ENCODE assay signal across 29 cellular contexts in the genomic region with DNA sequence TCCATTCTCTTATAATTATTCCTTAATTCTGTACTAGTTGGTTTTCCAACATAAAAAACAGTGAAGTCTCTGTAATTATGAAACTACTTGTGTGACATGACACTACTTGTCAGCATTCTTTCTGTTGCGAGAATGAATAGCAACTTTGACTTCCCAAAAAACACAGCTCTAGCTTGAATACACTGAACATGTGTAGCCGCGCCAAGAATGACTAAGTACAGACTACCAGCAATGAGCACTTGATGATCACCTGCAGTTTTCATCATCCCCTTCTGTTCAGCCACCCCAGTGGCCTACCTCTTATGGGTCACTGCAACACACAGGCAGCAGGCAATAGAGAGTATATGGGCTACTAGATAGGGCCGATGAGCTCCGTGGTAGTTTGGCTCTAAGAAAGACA.
DNase-seq lines count a peak whose midpoint lies in the region; ATAC-seq, FAIRE-seq and TF ChIP-seq lines count a peak whose summit lies in the region.
"Had no signal": no experiment of that assay in that cellular context is flagged by ENCODE, and none has a peak within 500 bp of the region (broad histone marks: within the 10 kb centered on the region; RNA-seq: fewer than 3 reads in every experiment).

No MANE protein-coding gene starts in this region.

- TF ChIP-seq EP300 in HepG2 (IDR thresholded peaks at IDR 0.05; ENCODE audit: low read depth in 2 of 2, low read length in 2 of 2), result no peak
- no peak for TF ChIP-seq EP300 in HepG2 (CRISPR knock-in tag; IDR thresholded peaks at IDR 0.05; ENCODE audit: borderline replicate concordance)

- H3K9ac ChIP-seq in HepG2 (ENCODE audit: insufficient read depth, low read depth, low read length), result no peak overlapping the region
- H3K9ac ChIP-seq: GM23248 had no signal

- H3K4me3 Mint-ChIP-seq in MCF 10A (ENCODE audit: unreplicated experiment), result no peak overlapping the region
- H3K4me3 Mint-ChIP-seq: activated T-helper 1 cell treated with anti-CD3 and anti-CD28 coated beads, Interleukin-12 subunit alpha, Interleukin-12 subunit beta, Interleukin-2, Interleukin-4 antibody, amounts not matched to agents 30 ng/mL and 10 ng/mL and 1 ng/mL, durations not matched to agents 14 hours and 24 hours and 36 hours; CD4-positive, alpha-beta T cell had no signal

- H3K27me3 ChIP-seq in right lobe of liver, result no peaks in the 10 kb centered on the region
- H3K27me3 ChIP-seq in HepG2 (ENCODE audit: control insufficient read depth in 1 of 2, insufficient read depth in 2 of 2, low read length in 2 of 2), result peaks cover 0 to 3% of the 10 kb centered on the region in 2 experiments; a peak in 1 of 5 replicates
- H3K27me3 ChIP-seq in foreskin keratinocyte, result no peaks in the 10 kb centered on the region
- H3K27me3 ChIP-seq: hepatocyte, sigmoid colon, tibial artery had no signal

- no peaks in the 10 kb centered on the region for H4K20me1 ChIP-seq in HepG2 (ENCODE audit: insufficient read depth, low read length)

- H3K4me2 ChIP-seq in HepG2 (ENCODE audit: low read depth, low read length), result no peak overlapping the region
- H3K4me2 ChIP-seq: A549, hepatocyte had no signal

- CTCF ChIA-PET in HepG2 (lab: Yijun Ruan, JAX; ENCODE audit: low intra/inter-chr PET ratio, low total read pairs) (no interaction called here), MCF 10A (lab: Yijun Ruan, JAX) (interaction anchor here (0.5 to 1.9 kb wide), 9 partner anchors 13 to 397 kb away, joined by 3 to 11 read pairs (median 4); no protein-coding TSS in a partner anchor)

- no peaks in the 10 kb centered on the region for H3K27me3 Mint-ChIP-seq in MCF 10A (ENCODE audit: insufficient read depth, unreplicated experiment)

- H3K27ac ChIP-seq in right lobe of liver, result no peak overlapping the region
- no peak overlapping the region for H3K27ac ChIP-seq in HepG2 (ENCODE audit: extremely low read length, insufficient read depth, low read length)
- peak overlapping the region; percentile 38 for H3K27ac ChIP-seq in foreskin keratinocyte
- H3K27ac ChIP-seq: gastroesophageal sphincter, GM23248, hepatocyte, sigmoid colon, SK-N-MC, tibial artery had no signal

- no peaks in the 10 kb centered on the region for H3K4me1 ChIP-seq in right lobe of liver
- peaks cover 14% of the 10 kb centered on the region for H3K4me1 ChIP-seq in HepG2 (ENCODE audit: insufficient read depth, low read length)
- H3K4me1 ChIP-seq in foreskin keratinocyte, result peaks cover 12% of the 10 kb centered on the region
- H3K4me1 ChIP-seq: gastroesophageal sphincter, sigmoid colon, tibial artery had no signal

- peaks cover 13% of the 10 kb centered on the region for H3K4me1 Mint-ChIP-seq in MCF 10A (ENCODE audit: insufficient read depth, unreplicated experiment)

- intact Hi-C loops in right lobe of liver (cut with DNase I) (loop anchor here in 1 of 2 donors (10.0 kb wide), 1 partner anchor 384 kb away; no protein-coding TSS in a partner anchor), HepG2 (cut with micrococcal nuclease; ENCODE audit: unreplicated experiment) (no loop called here), MCF 10A (cut with micrococcal nuclease) (no loop called here)

- TF ChIP-seq RAD21 in HepG2 (CRISPR knock-in tag; IDR thresholded peaks at IDR 0.05), result no peak

- no peak for DNase-seq in right lobe of liver
- no peak for DNase-seq in HepG2 (ENCODE audit: low spot score)
- peak; percentile 72 for DNase-seq in MCF 10A (ENCODE audit: unreplicated experiment)
- peak; percentile 88 to 95 for DNase-seq in foreskin keratinocyte
- DNase-seq in urothelium cell line (ENCODE audit: low spot score), result no peak
- no peak for DNase-seq in kidney glomerular epithelial cell (lab: John Stamatoyannopoulos, UW)
- DNase-seq: activated CD4-positive, alpha-beta T cell treated with anti-CD3 and anti-CD28 coated beads, Interleukin-2, amount 50 U/mL, for 48 hours; activated naive CD4-positive, alpha-beta T cell treated with Interleukin-2 at 50 U/mL for 16 hours; CD4-positive, alpha-beta T cell; dermis blood vessel endothelial cell; GM23248; mesenchymal stem cell; NCI-H1105 treated with DMSO at 0.1 percent for 48 hours; NCI-H1930; NCI-H2171 treated with DMSO at 0.1 percent for 48 hours; NCI-H510A treated with DMSO at 0.1 percent for 48 hours; sigmoid colon; stimulated activated CD4-positive, alpha-beta T cell treated with anti-CD3 and anti-CD28 coated beads, Interleukin-4, amount 100 ng/mL, for 24 hours; tibial artery had no signal

- ATAC-seq in right lobe of liver (peak in 3 of 4 donors; percentile 34 to 55 (median 53)), HepG2 (no peak), foreskin keratinocyte (peak; percentile 95), HG03025 (IDR thresholded peaks at IDR 0.05; ENCODE audit: low FRiP score, unreplicated experiment) (no peak), GM21528 (IDR thresholded peaks at IDR 0.05; ENCODE audit: low FRiP score, unreplicated experiment) (no peak)
- ATAC-seq: A549, gastroesophageal sphincter, left lobe of liver had no signal

- BruUV-seq in HepG2 (replicated peaks; lab: Mats Ljungman, UMichigan) (no TSS peak), MCF 10A (replicated peaks; lab: Mats Ljungman, UMichigan) (no TSS peak)

- no peaks in the 10 kb centered on the region for H3K9me3 ChIP-seq in right lobe of liver
- no peaks in the 10 kb centered on the region for H3K9me3 ChIP-seq in HepG2 (ENCODE audit: low read length)
- H3K9me3 ChIP-seq: A549, gastroesophageal sphincter, sigmoid colon, tibial artery had no signal

- H3K4me3 ChIP-seq in right lobe of liver (no peak overlapping the region), HepG2 (replicated peaks in 1 of 3; ENCODE audit: insufficient read depth in 1 of 3, low read depth in 2 of 3, low read length in 3 of 3) (no peak overlapping the region)
- H3K4me3 ChIP-seq: A549, gastroesophageal sphincter, GM23248, hepatocyte, sigmoid colon, SK-N-MC, tibial artery had no signal

- 69% methylated on average over 5 of the region's 5 CpGs for WGBS in right lobe of liver (ENCODE audit: insufficient coverage, low coverage, low lambda C conversion rate, missing lambda C conversion rate)
- WGBS in HepG2 (ENCODE audit: low lambda C conversion rate), result 87% methylated on average over 5 of the region's 5 CpGs

- H3K36me3 ChIP-seq in right lobe of liver (no peaks in the 10 kb centered on the region), HepG2 (replicated peaks in 1 of 2; ENCODE audit: control insufficient read depth in 1 of 2, insufficient read depth in 2 of 2, low read length in 2 of 2) (no peaks in the 10 kb centered on the region)
- H3K36me3 ChIP-seq: gastroesophageal sphincter, sigmoid colon, tibial artery had no signal

- no peak overlapping the region for H2AFZ ChIP-seq in HepG2 (ENCODE audit: low read length)
- H2AFZ ChIP-seq: GM23248, hepatocyte had no signal

- no peak for FAIRE-seq in HepG2 (lab: Jason Lieb, UNC)
- FAIRE-seq in urothelium cell line (lab: Jason Lieb, UNC), result peak; percentile 74
- FAIRE-seq: A549, RCC 7860, TTC549 had no signal

- no peaks in the 10 kb centered on the region for H3K9me3 Mint-ChIP-seq in MCF 10A (ENCODE audit: unreplicated experiment)

- in situ Hi-C loops in HepG2 (cut with HindIII; ENCODE audit: extremely low pct_ligation_motif_present, low pct_unique_long_range_greater_than_20kb), result no loop called here

- no peaks in the 10 kb centered on the region for H3K79me2 ChIP-seq in HepG2 (ENCODE audit: insufficient read depth, low read length)
- H3K79me2 ChIP-seq: hepatocyte had no signal

- TF ChIP-seq POLR2A in right lobe of liver (IDR thresholded peaks at IDR 0.05) (no peak), HepG2 (IDR thresholded peaks at IDR 0.05; ENCODE audit: insufficient read depth in 1 of 2, low read depth in 2 of 2, low read length in 2 of 2) (no peak)

- POLR2A ChIA-PET in HepG2 (lab: Yijun Ruan, JAX) (no interaction called here), MCF 10A (lab: Yijun Ruan, JAX) (interaction anchor here (0.6 to 1.8 kb wide), 6 partner anchors 13 to 468 kb away, joined by 3 to 10 read pairs (median 3); a partner anchor contains a TSS)

- H3K36me3 Mint-ChIP-seq in MCF 10A (ENCODE audit: insufficient read depth, unreplicated experiment), result no peaks in the 10 kb centered on the region

- H3K27ac Mint-ChIP-seq in MCF 10A (ENCODE audit: low read depth, unreplicated experiment), result peak overlapping the region; percentile 79
- H3K27ac Mint-ChIP-seq: activated T-helper 1 cell treated with anti-CD3 and anti-CD28 coated beads, Interleukin-12 subunit alpha, Interleukin-12 subunit beta, Interleukin-2, Interleukin-4 antibody, amounts not matched to agents 30 ng/mL and 10 ng/mL and 1 ng/mL, durations not matched to agents 14 hours and 24 hours and 36 hours; CD4-positive, alpha-beta T cell had no signal

- TF ChIP-seq CTCF in right lobe of liver (IDR thresholded peaks at IDR 0.05) (no peak), HepG2 (CRISPR knock-in tag; IDR thresholded peaks at IDR 0.05) (no peak), MCF 10A (IDR thresholded peaks at IDR 0.05; ENCODE audit: unreplicated experiment) (no peak), foreskin keratinocyte (conservative IDR thresholded peaks at IDR 0.05) (no peak)

TF ChIP-seq in HepG2, 621 proteins besides CTCF, POLR2A, EP300 and RAD21:
- TF ChIP-seq MAFK (conservative IDR thresholded peaks at IDR 0.05 in 1 of 2, IDR thresholded peaks at IDR 0.05 in 1 of 2; ENCODE audit: low read length in 2 of 2), result no peak

Comparison
In these comparisons a context has a peak if more than half of its experiments do, and no peak if none do; other contexts are left out.
1. ATAC-seq: peak in right lobe of liver (3 of 4) and foreskin keratinocyte (single experiment); none in HepG2 (single experiment), HG03025 (single experiment) and GM21528 (single experiment).
2. DNase-seq: peak in MCF 10A (single experiment) and foreskin keratinocyte (2 of 2); none in right lobe of liver (0 of 3), HepG2 (single experiment), urothelium cell line (single experiment) and kidney glomerular epithelial cell (single experiment).